In genomic region chr21:36320421-36321324, GRCh38 we compare ENCODE assay signal across 8 cellular contexts. TPM values are rescaled to one million over a fixed set of nuclear protein-coding genes. Genes with fewer than 3 reads are reported as not detected.
DNase-seq lines count a peak whose midpoint lies in the region; ATAC-seq and TF ChIP-seq lines count a peak whose summit lies in the region.

No MANE protein-coding gene starts in this region.

- H3K79me2 ChIP-seq in mammary epithelial cell (ENCODE audit: insufficient read depth, low read length), result peaks cover 54% of the 10 kb centered on the region

- peaks cover 11 to 20% (median 13%) of the 10 kb centered on the region in 3 donors for H3K27me3 Mint-ChIP-seq in immature natural killer cell (ENCODE audit: low read depth in 3 of 3)

- H3K4me3 ChIP-seq in mammary epithelial cell (replicated peaks in 1 of 3; ENCODE audit: insufficient read depth in 1 of 3, low read depth in 2 of 3, low read length in 3 of 3) (peak overlapping the region; percentile 85 to 97 (median 97)), skeletal muscle satellite cell (ENCODE audit: low read length) (peak overlapping the region; percentile 76)

- peak overlapping the region; percentile 92 for H3K9ac ChIP-seq in mammary epithelial cell (ENCODE audit: insufficient read depth, low read length)
- H3K9ac ChIP-seq in skeletal muscle satellite cell (ENCODE audit: low read depth, low read length), result peak overlapping the region; percentile 86

- peak; percentile 55 to 76 for DNase-seq in NCI-H2081 (lab: John Stamatoyannopoulos, UW)
- DNase-seq in NCI-H2081 treated with DMSO at 0.1 percent for 48 hours (lab: John Stamatoyannopoulos, UW), result no peak
- peak; percentile 86 for DNase-seq in RKO (ENCODE audit: low spot score)
- DNase-seq in mammary epithelial cell, result peak; percentile 88
- peak; percentile 58 to 62 (median 59) for DNase-seq in immature natural killer cell

- no peak for TF ChIP-seq EP300 in Ishikawa (IDR thresholded peaks at IDR 0.05; ENCODE audit: borderline replicate concordance)

- peaks cover 0 to 3% (median 0%) of the 10 kb centered on the region in 6 donors for H3K9me3 Mint-ChIP-seq in immature natural killer cell

- in situ Hi-C loops in mammary epithelial cell (cut with MboI; ENCODE audit: low sequenced_read_pairs in 2 of 2), result no loop called here

- H2AFZ ChIP-seq in mammary epithelial cell (ENCODE audit: low read depth, low read length), result peak overlapping the region; percentile 82

- ATAC-seq in GM21717 (IDR thresholded peaks at IDR 0.05; ENCODE audit: unreplicated experiment), result peak; percentile 55

- peak overlapping the region; percentile 87 for H3K4me2 ChIP-seq in mammary epithelial cell (ENCODE audit: insufficient read depth, low read depth, low read length)
- H3K4me2 ChIP-seq in skeletal muscle satellite cell (ENCODE audit: low read length), result peak overlapping the region; percentile 78

- intact Hi-C loops in mammary epithelial cell (cut with micrococcal nuclease), result loop anchor here (1.0 to 2.0 kb wide), 3 partner anchors 16 to 60 kb away; no protein-coding TSS in a partner anchor

- peaks cover 44 to 56% of the 10 kb centered on the region in 2 donors for H3K4me1 Mint-ChIP-seq in immature natural killer cell

- TF ChIP-seq RAD21 in Ishikawa (IDR thresholded peaks at IDR 0.05; ENCODE audit: low read depth), result no peak

- peak overlapping the region; percentile 89 to 96 (median 91) for H3K4me3 Mint-ChIP-seq in immature natural killer cell

- H3K9me3 ChIP-seq in mammary epithelial cell (replicated peaks; ENCODE audit: insufficient read depth, low read length) (no peaks in the 10 kb centered on the region), skeletal muscle satellite cell (replicated peaks; ENCODE audit: low read length) (no peaks in the 10 kb centered on the region)

- H3K27ac Mint-ChIP-seq in immature natural killer cell, result peak overlapping the region; percentile 94 to 99 (median 97)

- H3K27me3 ChIP-seq in mammary epithelial cell (ENCODE audit: insufficient read depth, low read length) (no peaks in the 10 kb centered on the region), skeletal muscle satellite cell (ENCODE audit: control insufficient read depth, insufficient read depth, low read length) (no peaks in the 10 kb centered on the region)

- H3K36me3 ChIP-seq in mammary epithelial cell (ENCODE audit: insufficient read depth, low read length) (peaks cover 1% of the 10 kb centered on the region), skeletal muscle satellite cell (ENCODE audit: insufficient read depth, low read length) (no peaks in the 10 kb centered on the region)

- no peaks in the 10 kb centered on the region for H4K20me1 ChIP-seq in mammary epithelial cell (ENCODE audit: insufficient read depth, low read length)

- H3K27ac ChIP-seq in mammary epithelial cell (ENCODE audit: insufficient read depth, low read depth, low read length), result peak overlapping the region; percentile 95

- peaks cover 2 to 13% (median 4%) of the 10 kb centered on the region in 3 donors for H3K36me3 Mint-ChIP-seq in immature natural killer cell

- dilution Hi-C loops in mammary epithelial cell (cut with HindIII; ENCODE audit: low sequenced_read_pairs), result no loop called here

- H3K4me1 ChIP-seq in mammary epithelial cell (ENCODE audit: insufficient read depth, low read length) (peaks cover 27% of the 10 kb centered on the region), skeletal muscle satellite cell (ENCODE audit: control insufficient read depth, insufficient read depth, low read length) (peaks cover 28% of the 10 kb centered on the region)

- WGBS in mammary epithelial cell (ENCODE audit: low coverage, missing lambda C conversion rate), result under 1% methylated on average over 11 of the region's 62 CpGs

- CTCF ChIA-PET in mammary epithelial cell (lab: Charles Lee; ENCODE audit: low non-redundant PET), result interaction anchor here (0.7 kb wide), 1 partner anchor 193 kb away, joined by 4 read pairs; no protein-coding TSS in a partner anchor

- no TSS peak for BruUV-seq in mammary epithelial cell (replicated peaks; lab: Mats Ljungman, UMichigan)

- no peak for TF ChIP-seq CTCF in mammary epithelial cell (conservative IDR thresholded peaks at IDR 0.05 in 1 of 2, IDR thresholded peaks at IDR 0.05 in 1 of 2; ENCODE audit: extremely low read depth in 1 of 2, insufficient read depth in 1 of 2, low read depth in 1 of 2, low read length in 2 of 2)

TF ChIP-seq in Ishikawa, 13 proteins besides CTCF, POLR2A, EP300 and RAD21:
- TF ChIP-seq CEBPB (IDR thresholded peaks at IDR 0.05), result no peak
- TF ChIP-seq ZBTB7A (IDR thresholded peaks at IDR 0.05; ENCODE audit: low read depth), result peak; percentile 64; the same call in 1 of the 2 replicates
- TF ChIP-seq FOXM1 (IDR thresholded peaks at IDR 0.05; ENCODE audit: borderline replicate concordance, low read depth), result no peak
- 0 out of 2 replicates have a peak, but pooled peaks have one; percentile 15 for TF ChIP-seq NFIC (IDR thresholded peaks at IDR 0.05)
- TF ChIP-seq TEAD4 (IDR thresholded peaks at IDR 0.05), result no peak

RNA-seq across cellular contexts. Expression of gene MORC3, which starts 0.7 kb away (rescaled TPM):
- total RNA-seq in mammary epithelial cell, result 10 to 100 TPM; 32.3 to 44.2 TPM
- polyA plus RNA-seq in mammary epithelial cell, result 11.9 TPM
- polyA minus RNA-seq in mammary epithelial cell, result 14.8 TPM
- polyA plus RNA-seq in immature natural killer cell, result 10 to 100 TPM; 22.0 to 40.6 (median 25.1) TPM
- 16.2 and 17.2 TPM in 2 replicates for total RNA-seq in skeletal muscle satellite cell (2012; rRNA removed)
